In the genomic region with DNA sequence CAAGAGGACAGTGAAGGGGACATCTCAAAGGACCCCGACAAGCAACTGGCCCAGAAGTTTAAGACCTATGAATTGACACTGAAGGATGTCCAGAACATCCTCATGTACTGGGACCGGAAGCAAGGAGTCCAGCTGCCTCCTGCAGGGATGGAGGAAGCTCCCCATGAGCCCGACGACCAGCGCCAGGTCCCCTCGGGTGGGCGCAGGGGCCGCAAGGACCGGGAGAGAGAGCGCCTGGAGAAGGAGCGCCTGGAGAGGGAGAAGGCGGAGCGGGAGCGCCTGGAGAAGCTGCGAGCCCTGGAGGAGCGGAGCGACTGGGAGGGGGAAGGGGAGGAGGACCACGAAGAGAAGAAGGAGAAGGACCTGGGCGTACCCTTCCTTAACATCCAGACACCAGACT, we compare ENCODE assay signal across 2 cellular contexts.
A peak's percentile ranks its signal among the peaks of the same experiment; 100 is the strongest.
DNase-seq lines count a peak whose midpoint lies in the region; TF ChIP-seq lines count a peak whose summit lies in the region.
"Not testable (repeated sequence)": the region's sequence is repeated elsewhere in the genome, so short reads cannot be mapped to it uniquely, and the experiment has no call there.

No MANE protein-coding gene starts in this region.

- DNase-seq in chondrocyte (ENCODE audit: low spot score) (peak; percentile 75), islet precursor cell (peak; percentile 18)

- not testable (repeated sequence) for H3K4me1 Mint-ChIP-seq in chondrocyte (ENCODE audit: low read depth)

- not testable (repeated sequence) for H3K27me3 Mint-ChIP-seq in chondrocyte (ENCODE audit: low read depth)

- not testable (repeated sequence) for TF ChIP-seq CTCF in chondrocyte (IDR thresholded peaks at IDR 0.05)

- not testable (repeated sequence) for H3K27ac Mint-ChIP-seq in chondrocyte (ENCODE audit: unreplicated experiment)

- H3K9me3 Mint-ChIP-seq in chondrocyte (ENCODE audit: low read depth): not testable (repeated sequence)

- H3K4me3 Mint-ChIP-seq in chondrocyte (ENCODE audit: unreplicated experiment): not testable (repeated sequence)

- H3K36me3 Mint-ChIP-seq in chondrocyte (ENCODE audit: low read depth): not testable (repeated sequence)
